In genomic region chr13:97953376-97953970, GRCh38 we compare ENCODE assay signal across 9 cellular contexts. TPM values are rescaled to one million over a fixed set of nuclear protein-coding genes. Genes with fewer than 3 reads are reported as not detected.
DNase-seq lines count a peak whose midpoint lies in the region; ATAC-seq and TF ChIP-seq lines count a peak whose summit lies in the region.
"Had no signal": no experiment of that assay in that cellular context is flagged by ENCODE, and none has a peak within 500 bp of the region (broad histone marks: within the 10 kb centered on the region; RNA-seq: fewer than 3 reads in every experiment).

Gene IPO5 (plus strand): TSS chr13:97953675. CDS start chr13:97976697, 23,022 bp downstream.

- H3K27me3 ChIP-seq in brain microvascular endothelial cell (replicated peaks) = no peaks in the 10 kb centered on the region

- in situ Hi-C loops in brain microvascular endothelial cell (cut with HindIII; ENCODE audit: low pct_ligation_motif_present, low sequenced_read_pairs) = no loop called here

- DNase-seq in LHCN-M2 (ENCODE audit: low read depth) (peak; percentile 94), brain microvascular endothelial cell (peak; percentile 56), left lobe of liver (ENCODE audit: low spot score) (no peak), superior temporal gyrus (ENCODE audit: extremely low spot score) (no peak), SHP77 (lab: John Stamatoyannopoulos, UW) (no peak), GM10266 (ENCODE audit: extremely low spot score) (no peak)
- DNase-seq: activated CD4-positive, alpha-beta T cell treated with anti-CD3 and anti-CD28 coated beads, Interleukin-2, amount 50 U/mL, for 1 hour had no signal

- ATAC-seq in left lobe of liver = no peak
- no peak for ATAC-seq in GM18867 (IDR thresholded peaks at IDR 0.05; ENCODE audit: unreplicated experiment)

- no peak within 1 kb of the TSS for H3K4me3 ChIP-seq in brain microvascular endothelial cell (ENCODE audit: low read depth, low read length)

- H3K36me3 ChIP-seq in brain microvascular endothelial cell (replicated peaks) = no peaks in the 10 kb centered on the region

- H3K27ac ChIP-seq in brain microvascular endothelial cell = peak within 1 kb of the TSS; percentile 20
- no peak within 1 kb of the TSS for H3K27ac ChIP-seq in temporal lobe (ENCODE audit: low read depth, low read length)

- TF ChIP-seq CTCF in brain microvascular endothelial cell (IDR thresholded peaks at IDR 0.05; ENCODE audit: low read depth, low read length, missing control alignments) = no peak
- TF ChIP-seq CTCF in GM10266 (IDR thresholded peaks at IDR 0.05; ENCODE audit: control insufficient read depth, insufficient read depth, low read depth, missing control alignments) = no peak

RNA-seq across cellular contexts. Expression of gene IPO5, which starts in this region (rescaled TPM):
- total RNA-seq in LHCN-M2 (2014; rRNA removed) (204 and 212 TPM in 2 replicates), left lobe of liver (44.8 TPM), temporal lobe (232 TPM)
- 108 TPM for polyA plus RNA-seq in LHCN-M2 (2012)

Comparison
In these comparisons a context has a peak if more than half of its experiments do, and no peak if none do; other contexts are left out.
1. DNase-seq: peak in LHCN-M2 (single experiment) and brain microvascular endothelial cell (single experiment); none in left lobe of liver (single experiment), superior temporal gyrus (single experiment), SHP77 (0 of 2) and GM10266 (single experiment).